Comparison of ENCODE assay signal across 22 cellular contexts in genomic region chr20:64140956-64141355, GRCh38. TPM values are rescaled to one million over a fixed set of nuclear protein-coding genes. Genes with fewer than 3 reads are reported as not detected.
"Had no signal": no experiment of that assay in that cellular context is flagged by ENCODE, and none has a peak within 500 bp of the region (broad histone marks: within the 10 kb centered on the region; RNA-seq: fewer than 3 reads in every experiment).

No MANE protein-coding gene starts in this region.

- H3K27ac ChIP-seq: breast epithelium, foreskin keratinocyte, psoas muscle, tibial artery, uterus, WERI-Rb-1 had no signal

- H3K9me3 ChIP-seq: psoas muscle, uterus had no signal

- H3K4me3 ChIP-seq: breast epithelium, psoas muscle, tibial artery, uterus had no signal

- H3K4me1 ChIP-seq: breast epithelium, foreskin keratinocyte, psoas muscle, tibial artery, uterus had no signal

- H3K27me3 ChIP-seq: uterus had no signal

- H3K36me3 ChIP-seq: breast epithelium, tibial artery, uterus, WERI-Rb-1 had no signal

- DNase-seq: activated CD4-positive, alpha-beta memory T cell treated with anti-CD3 and anti-CD28 coated beads, Interleukin-2, amount 10 ng/mL, durations not matched to agents 7 days and 5 days; activated CD4-positive, alpha-beta T cell treated with anti-CD3 and anti-CD28 coated beads for 36 hours; activated gamma-delta T cell treated with Interleukin-2 at 50 U/mL for 16 hours; activated T-cell treated with anti-CD3 and anti-CD28 coated beads, Interleukin-2, amount 50 U/mL, for 48 hours; dermis blood vessel endothelial cell; effector memory CD8-positive, alpha-beta T cell; foreskin keratinocyte; immature natural killer cell; mammary epithelial cell; occipital lobe; psoas muscle; stimulated activated CD4-positive, alpha-beta T cell treated with anti-CD3 and anti-CD28 coated beads, Interleukin-12 subunit alpha, Interleukin-12 subunit beta, amount 100 ng/mL, for 4 hours; stimulated activated CD4-positive, alpha-beta T cell treated with anti-CD3 and anti-CD28 coated beads, Interleukin-2, amount 100 ng/mL, for 24 hours; T-helper 17 cell; uterus had no signal

- ATAC-seq: activated CD4-positive, alpha-beta T cell treated with anti-CD3 and anti-CD28 coated beads for 36 hours; effector memory CD8-positive, alpha-beta T cell; foreskin keratinocyte; naive thymus-derived CD4-positive, alpha-beta T cell; psoas muscle; T-helper 17 cell had no signal

RNA-seq across cellular contexts. Expression of gene MYT1, which starts 23.3 kb away (rescaled TPM):
- total RNA-seq: activated CD4-positive, alpha-beta memory T cell treated with anti-CD3 and anti-CD28 coated beads, Interleukin-2, amount 10 ng/mL, durations not matched to agents 7 days and 5 days; dermis blood vessel endothelial cell; foreskin keratinocyte; mammary epithelial cell; mononuclear cell; naive thymus-derived CD4-positive, alpha-beta T cell; psoas muscle; T-helper 17 cell had no signal
- polyA plus RNA-seq: immature natural killer cell; naive thymus-derived CD4-positive, alpha-beta T cell had no signal

RNA-seq across cellular contexts. Expression of gene NPBWR2, which starts 33.6 kb away (rescaled TPM):
- total RNA-seq: activated CD4-positive, alpha-beta memory T cell treated with anti-CD3 and anti-CD28 coated beads, Interleukin-2, amount 10 ng/mL, durations not matched to agents 7 days and 5 days; activated CD4-positive, alpha-beta T cell treated with anti-CD3 and anti-CD28 coated beads for 36 hours; activated naive CD8-positive, alpha-beta T cell treated with anti-CD3 and anti-CD28 coated beads, Interleukin-2, amount 10 ng/mL, durations not matched to agents 7 days and 5 days; breast epithelium; cerebellum; dermis blood vessel endothelial cell; foreskin keratinocyte; mammary epithelial cell; mononuclear cell; naive thymus-derived CD4-positive, alpha-beta T cell; occipital lobe; psoas muscle; T-helper 17 cell; uterus had no signal
- polyA plus RNA-seq: foreskin keratinocyte; immature natural killer cell; mammary epithelial cell; naive thymus-derived CD4-positive, alpha-beta T cell; psoas muscle had no signal

RNA-seq across cellular contexts. Expression of gene LKAAEAR1, which starts 56.8 kb away (rescaled TPM):
- total RNA-seq: dermis blood vessel endothelial cell, foreskin keratinocyte, psoas muscle, T-helper 17 cell, uterus had no signal
- polyA plus RNA-seq: immature natural killer cell, psoas muscle had no signal
